ENCODE assay signal across 14 cellular contexts in the genomic region with DNA sequence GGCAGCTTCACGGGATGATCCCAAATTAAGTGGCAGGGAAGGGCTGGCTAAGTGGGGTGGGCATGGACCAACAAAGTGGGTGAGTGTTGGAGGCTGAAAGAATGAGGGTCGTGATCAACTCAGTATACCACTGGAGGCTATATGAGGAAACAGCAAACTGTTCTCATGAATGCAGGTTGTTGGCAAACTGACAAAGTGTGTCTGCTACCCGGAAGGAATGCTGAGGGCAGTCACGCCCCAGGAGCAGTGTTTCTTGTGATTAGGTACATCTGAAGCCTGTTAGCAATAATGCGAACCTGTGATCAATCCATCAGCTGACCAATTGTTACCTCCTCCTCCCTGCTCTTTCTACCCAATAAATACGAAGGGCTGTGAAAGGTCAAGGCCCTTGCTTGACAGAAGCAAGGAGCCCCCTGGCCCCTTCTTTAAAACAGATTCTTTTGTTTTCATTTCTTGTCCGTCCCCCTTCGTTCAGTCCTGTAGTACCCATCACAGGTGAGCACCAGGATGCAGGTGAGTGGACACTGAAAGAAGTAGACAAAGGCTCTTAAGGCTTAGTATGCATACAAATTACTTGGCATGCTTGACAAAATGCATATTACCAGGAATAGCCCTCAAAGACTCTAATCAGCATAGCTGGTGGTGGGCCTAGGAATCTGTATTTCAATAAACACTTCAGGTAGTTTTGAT.
A peak's percentile ranks its signal among the peaks of the same experiment; 100 is the strongest.
DNase-seq lines count a peak whose midpoint lies in the region; ATAC-seq and TF ChIP-seq lines count a peak whose summit lies in the region.
"Had no signal": no experiment of that assay in that cellular context is flagged by ENCODE, and none has a peak within 500 bp of the region (broad histone marks: within the 10 kb centered on the region; RNA-seq: fewer than 3 reads in every experiment).

No MANE protein-coding gene starts in this region.

- DNase-seq in GM23338 (ENCODE audit: low spot score): no peak
- DNase-seq in esophagus muscularis mucosa (ENCODE audit: extremely low spot score): peak; percentile 78
- peak; percentile 6 for DNase-seq in renal cortical epithelial cell (ENCODE audit: low read depth)
- no peak for DNase-seq in SKM-1 (lab: John Stamatoyannopoulos, UW; ENCODE audit: unreplicated experiment)
- DNase-seq in osteocyte (ENCODE audit: extremely low spot score, unreplicated experiment): no peak
- DNase-seq: C1 segment of cervical spinal cord; Calu3; CD4-positive, alpha-beta memory T cell; COR-L47; DMS153; DND-41; H7; HCEC 1CT had no signal

- H3K9me3 ChIP-seq in esophagus muscularis mucosa: no peaks in the 10 kb centered on the region

- no peaks in the 10 kb centered on the region for H4K20me1 ChIP-seq in GM23338 (replicated peaks; ENCODE audit: insufficient read depth)

- H3K4me2 ChIP-seq in GM23338: no peak overlapping the region

- H3K36me3 Mint-ChIP-seq in GM23338 (ENCODE audit: low read depth) (no peaks in the 10 kb centered on the region), osteocyte (ENCODE audit: unreplicated experiment) (no peaks in the 10 kb centered on the region)
- H3K36me3 Mint-ChIP-seq: CD4-positive, alpha-beta memory T cell had no signal

- H3K27ac Mint-ChIP-seq in GM23338 (0 out of 2 replicates have a peak overlapping the region, but pooled peaks have one; percentile 18), osteocyte (ENCODE audit: unreplicated experiment) (no peak overlapping the region)
- H3K27ac Mint-ChIP-seq: CD4-positive, alpha-beta memory T cell had no signal

- TF ChIP-seq CTCF in GM23338 (conservative IDR thresholded peaks at IDR 0.05; ENCODE audit: low read depth in 2 of 2) (no peak), esophagus muscularis mucosa (IDR thresholded peaks at IDR 0.05) (no peak), osteocyte (IDR thresholded peaks at IDR 0.05) (no peak)

- H3K27me3 ChIP-seq in GM23338 (ENCODE audit: insufficient read depth) (no peaks in the 10 kb centered on the region), esophagus muscularis mucosa (peaks cover 0 to 5% (median 0%) of the 10 kb centered on the region in 4 donors)

- H3K4me1 ChIP-seq in GM23338 (ENCODE audit: insufficient read depth) (no peaks in the 10 kb centered on the region), esophagus muscularis mucosa (no peaks in the 10 kb centered on the region)

- H3K27ac ChIP-seq in GM23338 (ENCODE audit: low read depth) (no peak overlapping the region), esophagus muscularis mucosa (replicated peaks in 1 of 4) (no peak overlapping the region)

- no peak overlapping the region for H2AFZ ChIP-seq in GM23338

- intact Hi-C loops in esophagus muscularis mucosa (cut with DNase I): no loop called here

- no peaks in the 10 kb centered on the region for H3K79me2 ChIP-seq in GM23338 (replicated peaks; ENCODE audit: insufficient read depth)

- no peak for ATAC-seq in GM23338
- ATAC-seq in GM18909 (IDR thresholded peaks at IDR 0.05; ENCODE audit: poor library complexity, unreplicated experiment): no peak

- H3K9me2 ChIP-seq in GM23338 (ENCODE audit: insufficient read depth): no peaks in the 10 kb centered on the region; the same call in 1 of the 2 replicates

- no peaks in the 10 kb centered on the region for H3K27me3 Mint-ChIP-seq in GM23338 (ENCODE audit: insufficient read depth, low read depth, poor library complexity)
- H3K27me3 Mint-ChIP-seq in osteocyte (ENCODE audit: unreplicated experiment): peaks cover 12% of the 10 kb centered on the region

- no peak for TF ChIP-seq EP300 in esophagus muscularis mucosa (IDR thresholded peaks at IDR 0.05)

- no peaks in the 10 kb centered on the region for H3F3A ChIP-seq in GM23338 (replicated peaks; ENCODE audit: low read depth)

- H3K4me1 Mint-ChIP-seq in GM23338 (peaks cover 7% of the 10 kb centered on the region; the same call in 2 of the 3 replicates), osteocyte (ENCODE audit: unreplicated experiment) (no peaks in the 10 kb centered on the region)
- H3K4me1 Mint-ChIP-seq: CD4-positive, alpha-beta memory T cell had no signal

- no peak overlapping the region for H3K4me3 Mint-ChIP-seq in GM23338
- no peak overlapping the region for H3K4me3 Mint-ChIP-seq in osteocyte (ENCODE audit: unreplicated experiment)
- H3K4me3 Mint-ChIP-seq: CD4-positive, alpha-beta memory T cell had no signal

- H3K4me3 ChIP-seq in GM23338 (no peak overlapping the region), esophagus muscularis mucosa (no peak overlapping the region)

- 83% methylated on average over 8 of the region's 8 CpGs for WGBS in esophagus muscularis mucosa

- H3K36me3 ChIP-seq in GM23338 (ENCODE audit: insufficient read depth) (no peaks in the 10 kb centered on the region), esophagus muscularis mucosa (no peaks in the 10 kb centered on the region)

- H3K9me3 Mint-ChIP-seq in GM23338 (no peaks in the 10 kb centered on the region), osteocyte (ENCODE audit: unreplicated experiment) (no peaks in the 10 kb centered on the region)
- H3K9me3 Mint-ChIP-seq: CD4-positive, alpha-beta memory T cell had no signal

- TF ChIP-seq POLR2A in esophagus muscularis mucosa (IDR thresholded peaks at IDR 0.05; ENCODE audit: low read depth): no peak

TF ChIP-seq in GM23338, 12 proteins besides CTCF, POLR2A, EP300 and RAD21:
- TF ChIP-seq STAT1 (IDR thresholded peaks at IDR 0.05; ENCODE audit: unreplicated experiment) (no peak), ZNF331 (CRISPR knock-in tag; IDR thresholded peaks at IDR 0.05; ENCODE audit: low read depth) (no peak), NANOG (IDR thresholded peaks at IDR 0.05; ENCODE audit: borderline replicate concordance) (no peak)
- TF ChIP-seq, protein P1, sequence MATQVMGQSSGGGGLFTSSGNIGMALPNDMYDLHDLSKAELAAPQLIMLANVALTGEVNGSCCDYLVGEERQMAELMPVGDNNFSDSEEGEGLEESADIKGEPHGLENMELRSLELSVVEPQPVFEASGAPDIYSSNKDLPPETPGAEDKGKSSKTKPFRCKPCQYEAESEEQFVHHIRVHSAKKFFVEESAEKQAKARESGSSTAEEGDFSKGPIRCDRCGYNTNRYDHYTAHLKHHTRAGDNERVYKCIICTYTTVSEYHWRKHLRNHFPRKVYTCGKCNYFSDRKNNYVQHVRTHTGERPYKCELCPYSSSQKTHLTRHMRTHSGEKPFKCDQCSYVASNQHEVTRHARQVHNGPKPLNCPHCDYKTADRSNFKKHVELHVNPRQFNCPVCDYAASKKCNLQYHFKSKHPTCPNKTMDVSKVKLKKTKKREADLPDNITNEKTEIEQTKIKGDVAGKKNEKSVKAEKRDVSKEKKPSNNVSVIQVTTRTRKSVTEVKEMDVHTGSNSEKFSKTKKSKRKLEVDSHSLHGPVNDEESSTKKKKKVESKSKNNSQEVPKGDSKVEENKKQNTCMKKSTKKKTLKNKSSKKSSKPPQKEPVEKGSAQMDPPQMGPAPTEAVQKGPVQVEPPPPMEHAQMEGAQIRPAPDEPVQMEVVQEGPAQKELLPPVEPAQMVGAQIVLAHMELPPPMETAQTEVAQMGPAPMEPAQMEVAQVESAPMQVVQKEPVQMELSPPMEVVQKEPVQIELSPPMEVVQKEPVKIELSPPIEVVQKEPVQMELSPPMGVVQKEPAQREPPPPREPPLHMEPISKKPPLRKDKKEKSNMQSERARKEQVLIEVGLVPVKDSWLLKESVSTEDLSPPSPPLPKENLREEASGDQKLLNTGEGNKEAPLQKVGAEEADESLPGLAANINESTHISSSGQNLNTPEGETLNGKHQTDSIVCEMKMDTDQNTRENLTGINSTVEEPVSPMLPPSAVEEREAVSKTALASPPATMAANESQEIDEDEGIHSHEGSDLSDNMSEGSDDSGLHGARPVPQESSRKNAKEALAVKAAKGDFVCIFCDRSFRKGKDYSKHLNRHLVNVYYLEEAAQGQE (IDR thresholded peaks at IDR 0.05; ENCODE audit: unreplicated experiment): no peak

Comparison
In these comparisons a context has a peak if more than half of its experiments do, and no peak if none do; other contexts are left out.
1. DNase-seq: peak in esophagus muscularis mucosa (single experiment) and renal cortical epithelial cell (single experiment); none in GM23338 (single experiment), SKM-1 (single experiment) and osteocyte (single experiment).